Comparison of ENCODE assay signal across 15 cellular contexts in the genomic region with DNA sequence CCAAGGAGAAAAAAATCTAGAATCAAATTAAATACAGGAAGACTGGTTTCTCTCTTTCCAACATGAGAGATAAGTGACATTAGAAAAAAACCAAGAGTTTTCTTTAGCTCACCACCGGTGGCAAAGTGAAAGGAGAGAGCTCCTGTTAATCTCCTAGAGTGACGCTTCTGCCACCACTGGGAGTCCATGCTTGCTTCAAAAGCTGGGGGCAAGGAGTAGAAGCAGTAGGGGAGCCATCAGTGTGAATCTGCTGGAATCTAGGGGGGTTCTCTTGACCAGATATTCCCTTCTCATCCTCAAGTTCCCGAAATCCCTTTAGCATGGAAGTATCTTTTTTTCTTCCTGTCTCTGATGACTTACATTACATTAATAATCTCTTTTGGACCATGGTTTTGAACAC.
"Had no signal": no experiment of that assay in that cellular context is flagged by ENCODE, and none has a peak within 500 bp of the region (broad histone marks: within the 10 kb centered on the region; RNA-seq: fewer than 3 reads in every experiment).

No MANE protein-coding gene starts in this region.

- H3K27me3 Mint-ChIP-seq: activated CD4-positive, alpha-beta memory T cell treated with anti-CD3 and anti-CD28 coated beads for 36 hours; memory B cell had no signal

- H3K9me3 Mint-ChIP-seq: activated CD4-positive, alpha-beta memory T cell treated with anti-CD3 and anti-CD28 coated beads for 36 hours; activated naive CD4-positive, alpha-beta T cell treated with anti-CD3 and anti-CD28 coated beads for 36 hours; memory B cell had no signal

- ATAC-seq: heart right ventricle had no signal

- H3K4me3 ChIP-seq: colonic mucosa, heart right ventricle, sigmoid colon, SK-N-MC, thyroid gland had no signal

- H3K9me3 ChIP-seq: colonic mucosa, heart right ventricle, sigmoid colon, thyroid gland had no signal

- H3K27ac Mint-ChIP-seq: activated CD4-positive, alpha-beta memory T cell treated with anti-CD3 and anti-CD28 coated beads for 36 hours; activated naive CD4-positive, alpha-beta T cell treated with anti-CD3 and anti-CD28 coated beads for 36 hours; memory B cell had no signal

- H3K36me3 ChIP-seq: brain microvascular endothelial cell, colonic mucosa, sigmoid colon, thyroid gland had no signal

- H3K27ac ChIP-seq: brain microvascular endothelial cell, colonic mucosa, heart right ventricle, sigmoid colon, SK-N-MC, thyroid gland, VCaP had no signal

- H3K27me3 ChIP-seq: brain microvascular endothelial cell, colonic mucosa, heart right ventricle, sigmoid colon, thyroid gland had no signal

- H3K4me1 ChIP-seq: colonic mucosa, sigmoid colon had no signal

- DNase-seq: activated CD4-positive, alpha-beta memory T cell treated with anti-CD3 and anti-CD28 coated beads for 36 hours; activated naive CD4-positive, alpha-beta T cell treated with anti-CD3 and anti-CD28 coated beads for 36 hours; activated T-cell treated with anti-CD3 and anti-CD28 coated beads, Interleukin-2, amount 50 U/mL, for 1 hour; aorta; brain microvascular endothelial cell; central memory CD4-positive, alpha-beta T cell; colonic mucosa; heart right ventricle; sigmoid colon; stimulated activated CD8-positive, alpha-beta memory T cell treated with anti-CD3 and anti-CD28 coated beads, Interleukin-4, amount 100 ng/mL, for 48 hours; stimulated activated naive CD4-positive, alpha-beta T cell treated with Interleukin-2 at 50 U/mL for 16 hours; thyroid gland had no signal

- H3K4me3 Mint-ChIP-seq: activated CD4-positive, alpha-beta memory T cell treated with anti-CD3 and anti-CD28 coated beads for 36 hours; activated naive CD4-positive, alpha-beta T cell treated with anti-CD3 and anti-CD28 coated beads for 36 hours; memory B cell had no signal

- H3K36me3 Mint-ChIP-seq: activated CD4-positive, alpha-beta memory T cell treated with anti-CD3 and anti-CD28 coated beads for 36 hours had no signal
